Comparison of ENCODE assay signal across 1 cellular context in the genomic region with DNA sequence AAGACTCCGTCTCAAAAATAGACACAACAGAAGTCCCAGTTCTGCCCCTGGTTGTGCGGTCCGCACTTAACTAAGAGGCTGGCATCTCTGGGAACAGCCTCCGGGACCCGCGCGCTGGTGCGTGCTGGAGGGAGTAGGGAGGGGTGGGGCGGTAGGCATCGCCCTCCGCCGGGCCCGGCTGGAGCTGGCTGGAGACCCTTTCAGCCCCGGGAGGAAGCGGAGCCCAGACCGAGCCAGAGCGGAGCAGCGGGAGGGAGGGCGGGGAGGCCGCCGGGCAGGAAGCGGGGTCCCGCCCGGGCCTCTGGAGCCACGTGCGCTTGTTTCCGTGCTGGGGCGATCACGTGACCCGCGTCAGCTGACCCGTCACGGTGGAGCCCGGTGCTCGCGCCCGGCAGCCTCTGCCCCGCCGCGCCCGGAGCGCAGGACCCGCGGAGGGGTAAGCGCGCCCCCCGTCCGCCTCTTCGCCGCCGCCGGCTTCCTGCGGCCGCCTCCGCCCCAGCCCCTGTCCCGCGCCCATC.
TF ChIP-seq lines count a peak whose summit lies in the region.

TSS of gene WDR81 (plus strand) at position 354 of the 518 bp plus-strand sequence. CDS start 256 bp downstream, outside the sequence.

TF ChIP-seq in HEK293, 187 proteins besides CTCF, POLR2A, EP300 and RAD21 (continued from another document and continues in another):
- TF ChIP-seq ZNF148 (tag by site-specific recombination; IDR thresholded peaks at IDR 0.05; ENCODE audit: borderline replicate concordance) (no peak), ZNF121 (tag by site-specific recombination; IDR thresholded peaks at IDR 0.05) (0 out of 2 replicates have a peak, but pooled peaks have one; percentile 53), ZNF548 (tag by site-specific recombination; IDR thresholded peaks at IDR 0.05) (no peak), TSHZ1 (tag by site-specific recombination; IDR thresholded peaks at IDR 0.05; ENCODE audit: borderline replicate concordance) (no peak), MZF1 (tag by site-specific recombination; IDR thresholded peaks at IDR 0.05; ENCODE audit: borderline replicate concordance) (no peak), ZBTB7A (tag by site-specific recombination; IDR thresholded peaks at IDR 0.05; ENCODE audit: low read depth) (no peak), ZNF529 (tag by site-specific recombination; IDR thresholded peaks at IDR 0.05; ENCODE audit: insufficient replicate concordance) (no peak), HOXA7 (CRISPR knock-in tag; IDR thresholded peaks at IDR 0.05; ENCODE audit: borderline replicate concordance) (no peak), REPIN1 (tag by site-specific recombination; IDR thresholded peaks at IDR 0.05; ENCODE audit: low read depth) (no peak), ZFP3 (tag by site-specific recombination; IDR thresholded peaks at IDR 0.05; ENCODE audit: low read depth) (no peak), BCL11A (tag by site-specific recombination; IDR thresholded peaks at IDR 0.05; ENCODE audit: low read depth) (no peak), MEIS1 (CRISPR knock-in tag; IDR thresholded peaks at IDR 0.05; ENCODE audit: borderline replicate concordance) (no peak), HIC1 (tag by site-specific recombination; IDR thresholded peaks at IDR 0.05) (no peak), ZNF473 (tag by site-specific recombination; IDR thresholded peaks at IDR 0.05) (no peak), ZNF157 (tag by site-specific recombination; IDR thresholded peaks at IDR 0.05) (no peak), TCF7L2 (IDR thresholded peaks at IDR 0.05; ENCODE audit: borderline replicate concordance, low read depth, low read length) (no peak), ZNF391 (tag by site-specific recombination; IDR thresholded peaks at IDR 0.05; ENCODE audit: borderline replicate concordance, low read depth) (no peak), ZNF37A (tag by site-specific recombination; IDR thresholded peaks at IDR 0.05) (no peak), ZBTB21 (tag by site-specific recombination; IDR thresholded peaks at IDR 0.05) (no peak), ZNF701 (tag by site-specific recombination; IDR thresholded peaks at IDR 0.05) (no peak), ZNF266 (tag by site-specific recombination; IDR thresholded peaks at IDR 0.05; ENCODE audit: low read depth) (no peak), ZNF830 (tag by site-specific recombination; IDR thresholded peaks at IDR 0.05; ENCODE audit: low read depth) (no peak), BCL11B (tag by site-specific recombination; IDR thresholded peaks at IDR 0.05; ENCODE audit: low read depth) (no peak), ZNF561 (tag by site-specific recombination; IDR thresholded peaks at IDR 0.05; ENCODE audit: borderline replicate concordance) (no peak), ZNF654 (tag by site-specific recombination; IDR thresholded peaks at IDR 0.05; ENCODE audit: low read depth) (no peak), ZNF76 (tag by site-specific recombination; IDR thresholded peaks at IDR 0.05; ENCODE audit: borderline replicate concordance, low read depth) (no peak; the same call in 1 of the 2 replicates), SP2 (tag by site-specific recombination; IDR thresholded peaks at IDR 0.05) (peak; percentile 43; the same call in 1 of the 2 replicates), GLIS2 (tag by site-specific recombination; IDR thresholded peaks at IDR 0.05) (no peak), KLF8 (tag by site-specific recombination; IDR thresholded peaks at IDR 0.05) (peak; percentile 57; the same call in 1 of the 2 replicates), PBX3 (CRISPR knock-in tag; IDR thresholded peaks at IDR 0.05) (no peak; the same call in 1 of the 2 replicates), SP3 (tag by site-specific recombination; IDR thresholded peaks at IDR 0.05) (peak; percentile 44; the same call in 1 of the 2 replicates), ZNF621 (tag by site-specific recombination; IDR thresholded peaks at IDR 0.05) (no peak), ZNF114 (tag by site-specific recombination; IDR thresholded peaks at IDR 0.05) (no peak), ZNF202 (tag by site-specific recombination; IDR thresholded peaks at IDR 0.05; ENCODE audit: borderline replicate concordance) (no peak), ZXDB (tag by site-specific recombination; IDR thresholded peaks at IDR 0.05) (no peak), SP7 (tag by site-specific recombination; IDR thresholded peaks at IDR 0.05) (0 out of 2 replicates have a peak, but pooled peaks have one; percentile 41)
- TF ChIP-seq, protein P1, sequence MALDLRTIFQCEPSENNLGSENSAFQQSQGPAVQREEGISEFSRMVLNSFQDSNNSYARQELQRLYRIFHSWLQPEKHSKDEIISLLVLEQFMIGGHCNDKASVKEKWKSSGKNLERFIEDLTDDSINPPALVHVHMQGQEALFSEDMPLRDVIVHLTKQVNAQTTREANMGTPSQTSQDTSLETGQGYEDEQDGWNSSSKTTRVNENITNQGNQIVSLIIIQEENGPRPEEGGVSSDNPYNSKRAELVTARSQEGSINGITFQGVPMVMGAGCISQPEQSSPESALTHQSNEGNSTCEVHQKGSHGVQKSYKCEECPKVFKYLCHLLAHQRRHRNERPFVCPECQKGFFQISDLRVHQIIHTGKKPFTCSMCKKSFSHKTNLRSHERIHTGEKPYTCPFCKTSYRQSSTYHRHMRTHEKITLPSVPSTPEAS (tag by site-specific recombination; IDR thresholded peaks at IDR 0.05): no peak
- TF ChIP-seq, protein P2, sequence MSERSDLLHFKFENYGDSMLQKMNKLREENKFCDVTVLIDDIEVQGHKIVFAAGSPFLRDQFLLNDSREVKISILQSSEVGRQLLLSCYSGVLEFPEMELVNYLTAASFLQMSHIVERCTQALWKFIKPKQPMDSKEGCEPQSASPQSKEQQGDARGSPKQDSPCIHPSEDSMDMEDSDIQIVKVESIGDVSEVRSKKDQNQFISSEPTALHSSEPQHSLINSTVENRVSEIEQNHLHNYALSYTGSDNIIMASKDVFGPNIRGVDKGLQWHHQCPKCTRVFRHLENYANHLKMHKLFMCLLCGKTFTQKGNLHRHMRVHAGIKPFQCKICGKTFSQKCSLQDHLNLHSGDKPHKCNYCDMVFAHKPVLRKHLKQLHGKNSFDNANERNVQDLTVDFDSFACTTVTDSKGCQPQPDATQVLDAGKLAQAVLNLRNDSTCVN (tag by site-specific recombination; optimal IDR thresholded peaks at IDR 0.05): peak; percentile 79
- TF ChIP-seq, protein P3, sequence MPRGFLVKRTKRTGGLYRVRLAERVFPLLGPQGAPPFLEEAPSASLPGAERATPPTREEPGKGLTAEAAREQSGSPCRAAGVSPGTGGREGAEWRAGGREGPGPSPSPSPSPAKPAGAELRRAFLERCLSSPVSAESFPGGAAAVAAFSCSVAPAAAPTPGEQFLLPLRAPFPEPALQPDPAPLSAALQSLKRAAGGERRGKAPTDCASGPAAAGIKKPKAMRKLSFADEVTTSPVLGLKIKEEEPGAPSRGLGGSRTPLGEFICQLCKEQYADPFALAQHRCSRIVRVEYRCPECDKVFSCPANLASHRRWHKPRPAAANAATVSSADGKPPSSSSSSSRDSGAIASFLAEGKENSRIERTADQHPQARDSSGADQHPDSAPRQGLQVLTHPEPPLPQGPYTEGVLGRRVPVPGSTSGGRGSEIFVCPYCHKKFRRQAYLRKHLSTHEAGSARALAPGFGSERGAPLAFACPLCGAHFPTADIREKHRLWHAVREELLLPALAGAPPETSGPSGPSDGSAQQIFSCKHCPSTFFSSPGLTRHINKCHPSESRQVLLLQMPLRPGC (tag by site-specific recombination; IDR thresholded peaks at IDR 0.05): no peak
- TF ChIP-seq, protein P4, sequence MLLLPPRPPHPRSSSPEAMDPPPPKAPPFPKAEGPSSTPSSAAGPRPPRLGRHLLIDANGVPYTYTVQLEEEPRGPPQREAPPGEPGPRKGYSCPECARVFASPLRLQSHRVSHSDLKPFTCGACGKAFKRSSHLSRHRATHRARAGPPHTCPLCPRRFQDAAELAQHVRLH (tag by site-specific recombination; IDR thresholded peaks at IDR 0.05): no peak
- TF ChIP-seq, protein P5, sequence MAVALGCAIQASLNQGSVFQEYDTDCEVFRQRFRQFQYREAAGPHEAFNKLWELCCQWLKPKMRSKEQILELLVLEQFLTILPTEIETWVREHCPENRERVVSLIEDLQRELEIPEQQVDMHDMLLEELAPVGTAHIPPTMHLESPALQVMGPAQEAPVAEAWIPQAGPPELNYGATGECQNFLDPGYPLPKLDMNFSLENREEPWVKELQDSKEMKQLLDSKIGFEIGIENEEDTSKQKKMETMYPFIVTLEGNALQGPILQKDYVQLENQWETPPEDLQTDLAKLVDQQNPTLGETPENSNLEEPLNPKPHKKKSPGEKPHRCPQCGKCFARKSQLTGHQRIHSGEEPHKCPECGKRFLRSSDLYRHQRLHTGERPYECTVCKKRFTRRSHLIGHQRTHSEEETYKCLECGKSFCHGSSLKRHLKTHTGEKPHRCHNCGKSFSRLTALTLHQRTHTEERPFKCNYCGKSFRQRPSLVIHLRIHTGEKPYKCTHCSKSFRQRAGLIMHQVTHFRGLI (tag by site-specific recombination; IDR thresholded peaks at IDR 0.05): no peak
